Comparison of ENCODE assay signal across 19 cellular contexts in genomic region chr6:77487808-77488425, GRCh38. TPM values are rescaled to one million over a fixed set of nuclear protein-coding genes. Genes with fewer than 3 reads are reported as not detected.
"Had no signal": no experiment of that assay in that cellular context is flagged by ENCODE, and none has a peak within 500 bp of the region (broad histone marks: within the 10 kb centered on the region; RNA-seq: fewer than 3 reads in every experiment).

No MANE protein-coding gene starts in this region.

- ATAC-seq: activated naive CD4-positive, alpha-beta T cell treated with anti-CD3 and anti-CD28 coated beads, Interleukin-2, amount 50 U/mL, for 72 hours; effector memory CD8-positive, alpha-beta T cell; esophagus mucosa; left lung; naive thymus-derived CD8-positive, alpha-beta T cell had no signal

- DNase-seq: activated CD4-positive, alpha-beta T cell treated with anti-CD3 and anti-CD28 coated beads for 1 hour; activated CD4-positive, alpha-beta T cell treated with anti-CD3 and anti-CD28 coated beads, Interleukin-2, amount 50 U/mL, for 1 hour; activated T-cell treated with anti-CD3 and anti-CD28 coated beads, Interleukin-2, amount 50 U/mL, for 1 hour; aorta; central memory CD4-positive, alpha-beta T cell; dorsolateral prefrontal cortex; effector memory CD8-positive, alpha-beta T cell; foreskin melanocyte; immature natural killer cell; left lung; naive thymus-derived CD8-positive, alpha-beta T cell; ovary; stimulated activated CD4-positive, alpha-beta T cell treated with anti-CD3 and anti-CD28 coated beads, Interleukin-4, amount 100 ng/mL, for 24 hours; stimulated activated naive CD4-positive, alpha-beta T cell treated with Interleukin-2 at 50 U/mL for 16 hours; substantia nigra; thyroid gland; WERI-Rb-1 had no signal

RNA-seq across cellular contexts. Expression of gene HTR1B, which starts 24.6 kb away (rescaled TPM):
- total RNA-seq: activated naive CD4-positive, alpha-beta T cell treated with anti-CD3 and anti-CD28 coated beads, Interleukin-2, amount 50 U/mL, for 72 hours; naive thymus-derived CD8-positive, alpha-beta T cell had no signal
